ENCODE assay signal across 36 cellular contexts in the genomic region with DNA sequence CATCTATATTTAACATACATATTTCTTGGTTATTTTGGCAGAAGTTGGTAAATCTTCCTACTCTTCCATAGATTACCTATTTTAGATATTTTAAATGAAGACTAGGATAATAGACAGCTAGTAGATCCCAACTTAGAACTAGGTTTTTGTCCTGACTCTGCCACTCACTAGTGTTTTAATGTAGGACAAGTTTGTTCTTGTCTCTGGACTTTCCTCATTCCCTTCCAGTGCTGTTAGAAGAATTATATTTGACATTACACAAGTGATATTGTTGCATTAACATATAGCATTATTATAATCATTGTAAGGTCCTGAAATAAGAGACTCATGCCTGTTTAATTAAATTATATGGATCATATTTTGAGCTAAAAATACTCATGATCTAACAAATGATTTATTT. TPM values are rescaled to one million over a fixed set of nuclear protein-coding genes. Genes with fewer than 3 reads are reported as not detected.
"Had no signal": no experiment of that assay in that cellular context is flagged by ENCODE, and none has a peak within 500 bp of the region (broad histone marks: within the 10 kb centered on the region; RNA-seq: fewer than 3 reads in every experiment).

No MANE protein-coding gene starts in this region.

- H3K4me1 ChIP-seq: adrenal gland, esophagus muscularis mucosa, gastroesophageal sphincter, heart right ventricle had no signal

- H3K4me1 Mint-ChIP-seq: activated B cell treated with CpG ODN at 0.5 μM for 24 hours; activated naive CD4-positive, alpha-beta T cell treated with anti-CD3 and anti-CD28 coated beads, Interleukin-2, amount 50 U/mL, for 24 hours; activated naive CD8-positive, alpha-beta T cell treated with anti-CD3 and anti-CD28 coated beads for 36 hours; activated naive CD8-positive, alpha-beta T cell treated with anti-CD3 and anti-CD28 coated beads, Interleukin-2, amount 50 U/mL, for 24 hours; central memory CD8-positive, alpha-beta T cell; endodermal cell; T-helper 17 cell had no signal

- H3K9me3 ChIP-seq: adrenal gland, body of pancreas, esophagus muscularis mucosa, gastroesophageal sphincter, heart right ventricle had no signal

- H3K4me3 ChIP-seq: adrenal gland, body of pancreas, coronary artery, dorsolateral prefrontal cortex, esophagus muscularis mucosa, gastroesophageal sphincter, heart right ventricle had no signal

- H3K27ac ChIP-seq: adrenal gland, body of pancreas, coronary artery, dorsolateral prefrontal cortex, esophagus muscularis mucosa, gastroesophageal sphincter, heart right ventricle, WERI-Rb-1 had no signal

- H3K27me3 ChIP-seq: adrenal gland, body of pancreas, dorsolateral prefrontal cortex, esophagus muscularis mucosa, gastroesophageal sphincter, heart right ventricle had no signal

- H3K9me3 Mint-ChIP-seq: activated B cell treated with CpG ODN at 0.5 μM for 24 hours; activated CD8-positive, alpha-beta T cell treated with anti-CD3 and anti-CD28 coated beads for 36 hours; activated naive CD4-positive, alpha-beta T cell treated with anti-CD3 and anti-CD28 coated beads for 36 hours; activated naive CD4-positive, alpha-beta T cell treated with anti-CD3 and anti-CD28 coated beads, Interleukin-2, amount 50 U/mL, for 24 hours; activated naive CD8-positive, alpha-beta T cell treated with anti-CD3 and anti-CD28 coated beads for 36 hours; activated naive CD8-positive, alpha-beta T cell treated with anti-CD3 and anti-CD28 coated beads, Interleukin-2, amount 50 U/mL, for 24 hours; activated T-cell treated with anti-CD3 and anti-CD28 coated beads, Interleukin-2, amount 50 U/mL, for 4 hours; activated T-helper 1 cell treated with anti-CD3 and anti-CD28 coated beads, Interleukin-12 subunit alpha, Interleukin-12 subunit beta, Interleukin-2, Interleukin-4 antibody, amounts not matched to agents 30 ng/mL and 10 ng/mL and 1 ng/mL, durations not matched to agents 14 hours and 24 hours and 36 hours; activated T-helper 2 cell treated with anti-CD3 and anti-CD28 coated beads, Interferon-gamma antibody, Interleukin-2, Interleukin-4, amounts not matched to agents 10 μg/mL and 5 μg/mL and 100 μg/mL, durations not matched to agents 14 hours and 24 hours and 36 hours; central memory CD8-positive, alpha-beta T cell; dendritic cell treated with granulocyte-macrophage colony-stimulating factor and Interleukin-4, amounts not matched to agents 40 ng/mL and 50 ng/mL, for 4 days; endodermal cell; T-helper 2 cell treated with Interferon-gamma antibody and Interleukin-4, amounts not matched to agents 5 μg/mL and 100 μg/mL, for 36 hours had no signal

- H3K4me3 Mint-ChIP-seq: activated B cell treated with CpG ODN at 0.5 μM for 24 hours; activated CD8-positive, alpha-beta T cell treated with anti-CD3 and anti-CD28 coated beads for 36 hours; activated naive CD4-positive, alpha-beta T cell treated with anti-CD3 and anti-CD28 coated beads for 36 hours; activated naive CD4-positive, alpha-beta T cell treated with anti-CD3 and anti-CD28 coated beads, Interleukin-2, amount 50 U/mL, for 24 hours; activated naive CD8-positive, alpha-beta T cell treated with anti-CD3 and anti-CD28 coated beads for 36 hours; activated naive CD8-positive, alpha-beta T cell treated with anti-CD3 and anti-CD28 coated beads, Interleukin-2, amount 50 U/mL, for 24 hours; activated T-cell treated with anti-CD3 and anti-CD28 coated beads, Interleukin-2, amount 50 U/mL, for 4 hours; activated T-helper 1 cell treated with anti-CD3 and anti-CD28 coated beads, Interleukin-12 subunit alpha, Interleukin-12 subunit beta, Interleukin-2, Interleukin-4 antibody, amounts not matched to agents 30 ng/mL and 10 ng/mL and 1 ng/mL, durations not matched to agents 14 hours and 24 hours and 36 hours; central memory CD8-positive, alpha-beta T cell; dendritic cell treated with granulocyte-macrophage colony-stimulating factor and Interleukin-4, amounts not matched to agents 40 ng/mL and 50 ng/mL, for 4 days; endodermal cell; T-helper 17 cell; T-helper 2 cell treated with Interferon-gamma antibody and Interleukin-4, amounts not matched to agents 5 μg/mL and 100 μg/mL, for 36 hours had no signal

- DNase-seq: activated B cell treated with CpG ODN at 0.5 μM for 24 hours; activated CD4-positive, alpha-beta T cell treated with anti-CD3 and anti-CD28 coated beads for 48 hours; activated CD4-positive, alpha-beta T cell treated with anti-CD3 and anti-CD28 coated beads, Interleukin-2, amount 50 U/mL, for 1 hour; activated CD4-positive, alpha-beta T cell treated with anti-CD3 and anti-CD28 coated beads, Interleukin-2, amount 50 U/mL, for 48 hours; activated CD8-positive, alpha-beta memory T cell treated with anti-CD3 and anti-CD28 coated beads for 24 hours; activated CD8-positive, alpha-beta T cell treated with anti-CD3 and anti-CD28 coated beads for 36 hours; activated effector memory CD4-positive, alpha-beta T cell treated with anti-CD3 and anti-CD28 coated beads, Interleukin-2, amount 50 U/mL, for 16 hours; activated naive CD4-positive, alpha-beta T cell treated with anti-CD3 and anti-CD28 coated beads for 36 hours; activated naive CD8-positive, alpha-beta T cell treated with anti-CD3 and anti-CD28 coated beads for 36 hours; activated naive CD8-positive, alpha-beta T cell treated with anti-CD3 and anti-CD28 coated beads, Interleukin-2, amount 50 U/mL, for 24 hours; activated T-cell treated with anti-CD3 and anti-CD28 coated beads, Interleukin-2, amount 50 U/mL, for 4 hours; adrenal gland; amygdala; aorta; body of pancreas; dorsolateral prefrontal cortex; effector memory CD4-positive, alpha-beta T cell; endodermal cell; erythroblast; foreskin melanocyte; heart right ventricle; T-helper 1 cell; T-helper 17 cell; T1000; WERI-Rb-1 had no signal

- H3K36me3 Mint-ChIP-seq: activated naive CD4-positive, alpha-beta T cell treated with anti-CD3 and anti-CD28 coated beads, Interleukin-2, amount 50 U/mL, for 24 hours; activated naive CD8-positive, alpha-beta T cell treated with anti-CD3 and anti-CD28 coated beads for 36 hours had no signal

- H3K27ac Mint-ChIP-seq: activated B cell treated with CpG ODN at 0.5 μM for 24 hours; activated CD8-positive, alpha-beta T cell treated with anti-CD3 and anti-CD28 coated beads for 36 hours; activated naive CD4-positive, alpha-beta T cell treated with anti-CD3 and anti-CD28 coated beads for 36 hours; activated naive CD4-positive, alpha-beta T cell treated with anti-CD3 and anti-CD28 coated beads, Interleukin-2, amount 50 U/mL, for 24 hours; activated naive CD8-positive, alpha-beta T cell treated with anti-CD3 and anti-CD28 coated beads for 36 hours; activated naive CD8-positive, alpha-beta T cell treated with anti-CD3 and anti-CD28 coated beads, Interleukin-2, amount 50 U/mL, for 24 hours; activated T-helper 1 cell treated with anti-CD3 and anti-CD28 coated beads, Interleukin-12 subunit alpha, Interleukin-12 subunit beta, Interleukin-2, Interleukin-4 antibody, amounts not matched to agents 30 ng/mL and 10 ng/mL and 1 ng/mL, durations not matched to agents 14 hours and 24 hours and 36 hours; activated T-helper 2 cell treated with anti-CD3 and anti-CD28 coated beads, Interferon-gamma antibody, Interleukin-2, Interleukin-4, amounts not matched to agents 10 μg/mL and 5 μg/mL and 100 μg/mL, durations not matched to agents 14 hours and 24 hours and 36 hours; dendritic cell treated with granulocyte-macrophage colony-stimulating factor and Interleukin-4, amounts not matched to agents 40 ng/mL and 50 ng/mL, for 4 days; endodermal cell; T-helper 17 cell; T-helper 2 cell treated with Interferon-gamma antibody and Interleukin-4, amounts not matched to agents 5 μg/mL and 100 μg/mL, for 36 hours had no signal

- H3K27me3 Mint-ChIP-seq: activated naive CD8-positive, alpha-beta T cell treated with anti-CD3 and anti-CD28 coated beads for 36 hours; central memory CD8-positive, alpha-beta T cell; dendritic cell treated with granulocyte-macrophage colony-stimulating factor and Interleukin-4, amounts not matched to agents 40 ng/mL and 50 ng/mL, for 4 days had no signal

- H3K36me3 ChIP-seq: adrenal gland, esophagus muscularis mucosa, gastroesophageal sphincter, heart right ventricle, WERI-Rb-1 had no signal

RNA-seq across cellular contexts. Expression of a gene that starts 24.1 kb away (rescaled TPM):
- total RNA-seq: activated B cell treated with CpG ODN at 0.5 μM for 24 hours; activated CD8-positive, alpha-beta T cell treated with anti-CD3 and anti-CD28 coated beads for 36 hours; activated naive CD4-positive, alpha-beta T cell treated with anti-CD3 and anti-CD28 coated beads for 36 hours; activated naive CD8-positive, alpha-beta T cell treated with anti-CD3 and anti-CD28 coated beads for 36 hours; activated T-helper 1 cell treated with anti-CD3 and anti-CD28 coated beads, Interleukin-12 subunit alpha, Interleukin-12 subunit beta, Interleukin-2, Interleukin-4 antibody, amounts not matched to agents 30 ng/mL and 10 ng/mL and 1 ng/mL, durations not matched to agents 14 hours and 24 hours and 36 hours; activated T-helper 2 cell treated with anti-CD3 and anti-CD28 coated beads, Interferon-gamma antibody, Interleukin-2, Interleukin-4, amounts not matched to agents 10 μg/mL and 5 μg/mL and 100 μg/mL, durations not matched to agents 14 hours and 24 hours and 36 hours; cardiac septum; glomerular endothelial cell; T-helper 17 cell had no signal

RNA-seq across cellular contexts. Expression of a gene that starts 56.1 kb away (rescaled TPM):
- total RNA-seq: activated B cell treated with CpG ODN at 0.5 μM for 24 hours; activated CD8-positive, alpha-beta T cell treated with anti-CD3 and anti-CD28 coated beads for 36 hours; activated naive CD4-positive, alpha-beta T cell treated with anti-CD3 and anti-CD28 coated beads for 36 hours; activated naive CD8-positive, alpha-beta T cell treated with anti-CD3 and anti-CD28 coated beads for 36 hours; activated T-helper 1 cell treated with anti-CD3 and anti-CD28 coated beads, Interleukin-12 subunit alpha, Interleukin-12 subunit beta, Interleukin-2, Interleukin-4 antibody, amounts not matched to agents 30 ng/mL and 10 ng/mL and 1 ng/mL, durations not matched to agents 14 hours and 24 hours and 36 hours; activated T-helper 2 cell treated with anti-CD3 and anti-CD28 coated beads, Interferon-gamma antibody, Interleukin-2, Interleukin-4, amounts not matched to agents 10 μg/mL and 5 μg/mL and 100 μg/mL, durations not matched to agents 14 hours and 24 hours and 36 hours; body of pancreas; cardiac septum; esophagus muscularis mucosa; gastroesophageal sphincter; glomerular endothelial cell; heart right ventricle; T-helper 17 cell had no signal
- polyA plus RNA-seq: aorta, heart right ventricle had no signal
